ENCODE assay signal across 11 cellular contexts in genomic region chr11:110345756-110346155, GRCh38. TPM values are rescaled to one million over a fixed set of nuclear protein-coding genes. Genes with fewer than 3 reads are reported as not detected.
DNase-seq lines count a peak whose midpoint lies in the region; ATAC-seq and TF ChIP-seq lines count a peak whose summit lies in the region.
"Had no signal": no experiment of that assay in that cellular context is flagged by ENCODE, and none has a peak within 500 bp of the region (broad histone marks: within the 10 kb centered on the region; RNA-seq: fewer than 3 reads in every experiment).

No MANE protein-coding gene starts in this region.

- ATAC-seq in GM19372 (IDR thresholded peaks at IDR 0.05; ENCODE audit: low read depth, unreplicated experiment) (peak; percentile 32), HG03432 (IDR thresholded peaks at IDR 0.05; ENCODE audit: unreplicated experiment) (peak; percentile 55)
- no peak for ATAC-seq in central memory CD8-positive, alpha-beta T cell (replicated peaks; ENCODE audit: extremely low read depth, poor library complexity, severe bottlenecking)

- no peak overlapping the region for H3K4me3 ChIP-seq in neuronal stem cell (ENCODE audit: low read length in 2 of 2)

- TF ChIP-seq CTCF in GM10266 (IDR thresholded peaks at IDR 0.05; ENCODE audit: control insufficient read depth, insufficient read depth, low read depth, missing control alignments) = no peak

- no peak overlapping the region for H3K4me2 ChIP-seq in neuronal stem cell (ENCODE audit: insufficient read depth, low read length, poor library complexity, severe bottlenecking)

- DNase-seq in GM10266 (ENCODE audit: extremely low spot score) (peak; percentile 21), NAMALWA (ENCODE audit: low spot score) (no peak), Ammon's horn (ENCODE audit: low spot score) (no peak), SW 1271 (lab: John Stamatoyannopoulos, UW) (no peak), neuronal stem cell (ENCODE audit: low spot score) (no peak)
- no peak for DNase-seq in central memory CD8-positive, alpha-beta T cell (ENCODE audit: low spot score in 2 of 2)
- DNase-seq: activated CD4-positive, alpha-beta T cell treated with anti-CD3 and anti-CD28 coated beads, Interleukin-2, amount 50 U/mL, for 4 hours; central memory CD4-positive, alpha-beta T cell; NCI-H1092 treated with DMSO at 0.1 percent for 48 hours had no signal

- no peaks in the 10 kb centered on the region for H3K36me3 ChIP-seq in neuronal stem cell (replicated peaks in 1 of 2; ENCODE audit: control insufficient read depth in 2 of 2, insufficient read depth in 2 of 2, low read length in 2 of 2)

- no peak overlapping the region for H2BK12ac ChIP-seq in neuronal stem cell (ENCODE audit: low read length)

- no peaks in the 10 kb centered on the region for H3K9me3 Mint-ChIP-seq in central memory CD8-positive, alpha-beta T cell

- H3K4me1 ChIP-seq in neuronal stem cell (ENCODE audit: control insufficient read depth in 2 of 2, insufficient read depth in 1 of 2, low read depth in 1 of 2, low read length in 2 of 2) = peaks cover 0 to 9% of the 10 kb centered on the region in 2 donors

- no peak overlapping the region for H3K14ac ChIP-seq in neuronal stem cell (ENCODE audit: low read length)

- no peak overlapping the region for H3K18ac ChIP-seq in neuronal stem cell (ENCODE audit: low read length)

- no peak overlapping the region for H3K23ac ChIP-seq in neuronal stem cell (ENCODE audit: low read depth, low read length, poor library complexity)

- H2BK5ac ChIP-seq in neuronal stem cell (ENCODE audit: low read length) = no peak overlapping the region

- no peak overlapping the region for H3K4ac ChIP-seq in neuronal stem cell (ENCODE audit: low read length)

- no peak overlapping the region for H2AK5ac ChIP-seq in neuronal stem cell (ENCODE audit: low read depth, low read length)

- no CpG with 5 or more reads among the region's 3 CpGs for WGBS in neuronal stem cell (ENCODE audit: extremely low coverage in 2 of 2, insufficient read length in 2 of 2, insufficient replicate concordance in 1 of 2), 2 donors

- H2AFZ ChIP-seq in neuronal stem cell (ENCODE audit: low read length) = no peak overlapping the region

- H2BK15ac ChIP-seq in neuronal stem cell (ENCODE audit: low read length) = no peak overlapping the region

- H3K27me3 ChIP-seq in neuronal stem cell (ENCODE audit: control insufficient read depth in 3 of 3, insufficient read depth in 3 of 3, low read depth in 1 of 3, low read length in 3 of 3) = no peaks in the 10 kb centered on the region

- H3K27me3 Mint-ChIP-seq in central memory CD8-positive, alpha-beta T cell = no peaks in the 10 kb centered on the region

- no peaks in the 10 kb centered on the region for H3K36me3 Mint-ChIP-seq in central memory CD8-positive, alpha-beta T cell (ENCODE audit: insufficient read depth)

- no peaks in the 10 kb centered on the region for H3K9me3 ChIP-seq in neuronal stem cell (replicated peaks in 1 of 2; ENCODE audit: control insufficient read depth in 2 of 2, insufficient read depth in 1 of 2, low read depth in 1 of 2, low read length in 2 of 2)

- H4K91ac ChIP-seq in neuronal stem cell (ENCODE audit: low read depth, low read length, poor library complexity) = no peak overlapping the region

- H3K27ac Mint-ChIP-seq in central memory CD8-positive, alpha-beta T cell (ENCODE audit: low read depth) = peak overlapping the region; percentile 23

- no peak overlapping the region for H2BK120ac ChIP-seq in neuronal stem cell (ENCODE audit: low read depth, low read length)

- H3K4me3 Mint-ChIP-seq in central memory CD8-positive, alpha-beta T cell = no peak overlapping the region

- H3K4me1 Mint-ChIP-seq in central memory CD8-positive, alpha-beta T cell = peaks cover 25% of the 10 kb centered on the region

- no peak overlapping the region for H3K27ac ChIP-seq in neuronal stem cell (replicated peaks; ENCODE audit: low read length)

- H3K79me1 ChIP-seq in neuronal stem cell (ENCODE audit: low read depth, low read length) = no peaks in the 10 kb centered on the region

- no peak overlapping the region for H4K8ac ChIP-seq in neuronal stem cell (ENCODE audit: low read depth, low read length)

- H3K9ac ChIP-seq in neuronal stem cell (ENCODE audit: low read depth, low read length, poor library complexity) = no peak overlapping the region

RNA-seq across cellular contexts. Expression of gene RDX, which starts 49.3 kb away (rescaled TPM):
- polyA plus RNA-seq in neuronal stem cell (2013, experiment 1 of 2) = 77.7 TPM
- polyA plus RNA-seq in neuronal stem cell (2013, experiment 2 of 2) = 81.7 TPM
